ENCODE assay signal across 19 cellular contexts in the genomic region with DNA sequence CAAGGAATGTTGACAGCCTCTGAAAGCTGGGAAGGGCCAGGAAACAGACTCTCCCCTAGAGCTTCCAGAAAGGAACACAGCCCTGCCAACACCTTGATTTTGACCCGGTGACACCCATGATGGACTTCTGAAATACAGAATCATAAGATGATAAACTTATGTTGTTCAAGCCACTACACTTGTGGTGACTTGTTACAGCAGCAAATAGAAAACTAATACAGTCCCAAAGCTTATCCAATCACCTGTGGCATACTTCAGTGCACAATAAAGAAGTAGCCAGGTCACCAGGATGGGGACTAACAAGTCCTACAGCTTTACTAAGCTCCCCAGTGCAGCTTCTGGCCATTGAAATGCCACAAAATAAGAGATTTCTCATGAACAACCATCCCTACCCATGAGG. TPM values are rescaled to one million over a fixed set of nuclear protein-coding genes. Genes with fewer than 3 reads are reported as not detected.
"Had no signal": no experiment of that assay in that cellular context is flagged by ENCODE, and none has a peak within 500 bp of the region (broad histone marks: within the 10 kb centered on the region; RNA-seq: fewer than 3 reads in every experiment).

No MANE protein-coding gene starts in this region.

- H3K9ac ChIP-seq: SK-N-SH had no signal

- H3K9me3 ChIP-seq: SK-N-SH had no signal

- DNase-seq: IMR-90, MV-4-11, NCI-H1048, NCI-H1105, NCI-H1417, NCI-H1436 treated with DMSO at 0.1 percent for 48 hours, NCI-H1694, NCI-H187 treated with DMSO at 0.1 percent for 48 hours, NCI-H2029 treated with DMSO at 0.1 percent for 48 hours, NCI-H2171 treated with DMSO at 0.1 percent for 48 hours, NCI-H345, NCI-H446 treated with DMSO at 0.1 percent for 48 hours, NCI-H510A treated with DMSO at 0.1 percent for 48 hours, NCI-H526, NCI-H82, RPMI8226, SHP77, SK-N-SH had no signal

- FAIRE-seq: RCC 7860 had no signal

- H3K4me2 ChIP-seq: SK-N-SH had no signal

RNA-seq across cellular contexts. Expression of a gene that starts 5.4 kb away (rescaled TPM):
- total RNA-seq: IMR-90 had no signal
- polyA plus RNA-seq: IMR-90, SK-N-SH had no signal
